8 cellular contexts compared by ENCODE assay signal in the genomic region with DNA sequence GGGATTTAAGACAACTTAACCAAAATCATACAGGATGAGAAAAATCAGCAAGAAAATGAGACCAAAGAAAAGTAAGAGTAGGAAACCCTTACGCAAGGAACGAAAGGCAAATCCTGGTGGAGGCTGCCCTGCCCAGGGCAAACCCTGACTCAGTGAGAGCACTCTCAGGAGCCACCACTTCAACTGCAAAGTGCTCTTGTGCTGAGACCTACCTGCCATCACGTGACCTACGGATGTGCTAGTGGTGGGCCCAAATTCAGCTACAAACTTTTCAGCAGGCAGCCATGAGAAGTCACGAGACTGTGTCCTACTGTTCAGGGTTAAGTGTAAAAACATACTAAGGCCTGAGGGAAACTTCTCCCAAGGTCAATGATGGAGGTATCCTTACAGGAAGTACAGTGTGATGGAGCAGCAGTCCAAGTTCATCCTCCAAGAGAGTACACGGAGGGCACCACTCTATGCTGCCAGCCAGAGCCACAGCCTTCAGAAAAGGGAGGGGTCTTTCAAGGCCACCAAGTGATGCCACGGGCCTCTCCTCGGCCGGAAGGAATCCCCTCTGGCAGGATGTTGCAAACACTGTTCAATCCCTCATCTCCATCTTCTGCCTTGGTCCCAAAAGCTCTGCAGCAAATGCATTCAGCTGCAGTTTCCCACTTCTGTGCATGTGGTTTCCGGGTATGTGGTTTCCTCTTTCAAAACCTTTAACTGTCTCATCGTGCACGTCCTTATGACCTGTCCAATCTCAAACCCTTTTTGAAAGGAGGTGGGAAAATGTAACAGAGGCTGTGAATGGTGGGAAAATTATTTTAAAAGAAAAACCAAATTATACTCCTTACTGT. TPM values are rescaled to one million over a fixed set of nuclear protein-coding genes. Genes with fewer than 3 reads are reported as not detected.
A peak's percentile ranks its signal among the peaks of the same experiment; 100 is the strongest.
DNase-seq lines count a peak whose midpoint lies in the region; ATAC-seq and TF ChIP-seq lines count a peak whose summit lies in the region.

No MANE protein-coding gene starts in this region.

- no peak overlapping the region for H2AFZ ChIP-seq in ACC112 (ENCODE audit: low read length, unreplicated experiment)

- no peak for TF ChIP-seq CTCF in coronary artery (IDR thresholded peaks at IDR 0.05)
- TF ChIP-seq CTCF in psoas muscle (IDR thresholded peaks at IDR 0.05): no peak

- ATAC-seq in GM18909 (IDR thresholded peaks at IDR 0.05; ENCODE audit: poor library complexity, unreplicated experiment) (peak; percentile 77), HG03175 (IDR thresholded peaks at IDR 0.05; ENCODE audit: unreplicated experiment) (peak; percentile 86), psoas muscle (peak in 3 of 4 donors; percentile 42 to 53 (median 50))

- WGBS in psoas muscle, 3 donors: 45 to 49% (median 48%) methylated on average over 12 of the region's 12 CpGs

- no peaks in the 10 kb centered on the region for H3K9me3 ChIP-seq in psoas muscle

- 0 out of 2 replicates have a peak overlapping the region, but pooled peaks have one; percentile 13 for H3K4me3 ChIP-seq in ACC112 (ENCODE audit: low read depth, low read length)
- peak overlapping the region; percentile 1 for H3K4me3 ChIP-seq in coronary artery
- no peak overlapping the region for H3K4me3 ChIP-seq in psoas muscle

- intact Hi-C loops in psoas muscle (cut with DNase I): loop anchor here in 1 of 2 donors (10.0 kb wide), 1 partner anchor 48 kb away; no protein-coding TSS in a partner anchor

- H3K27me3 ChIP-seq in ACC112 (ENCODE audit: insufficient read depth, low read length): no peaks in the 10 kb centered on the region
- H3K27me3 ChIP-seq in psoas muscle (ENCODE audit: insufficient read depth in 3 of 3, low read length in 2 of 3): no peaks in the 10 kb centered on the region

- H3K36me3 ChIP-seq in ACC112 (ENCODE audit: insufficient read depth, low read length): peaks cover 2% of the 10 kb centered on the region; the same call in 1 of the 2 replicates
- peaks cover 0 to 3% of the 10 kb centered on the region in 2 donors for H3K36me3 ChIP-seq in psoas muscle (ENCODE audit: insufficient read depth in 1 of 2, low read depth in 1 of 2)

- DNase-seq in T-helper 22 cell (ENCODE audit: low read depth): peak; percentile 64
- no peak for DNase-seq in coronary artery (ENCODE audit: low spot score)
- DNase-seq in psoas muscle: no peak
- DNase-seq in DMS 273 treated with DMSO at 0.1 percent for 48 hours (lab: John Stamatoyannopoulos, UW): no peak
- DNase-seq in T1000 (lab: John Stamatoyannopoulos, UW): no peak

- H3K27ac ChIP-seq in ACC112 (ENCODE audit: low read depth, low read length) (peak overlapping the region; percentile 68), coronary artery (peak overlapping the region in 1 of 2 donors; percentile 31), psoas muscle (peak overlapping the region; percentile 17)

- H3K4me1 ChIP-seq in ACC112 (ENCODE audit: control insufficient read depth, insufficient read depth, low read length, unreplicated experiment): peaks cover 58% of the 10 kb centered on the region
- peaks cover 63% of the 10 kb centered on the region for H3K4me1 ChIP-seq in psoas muscle

- peaks cover 100% of the 10 kb centered on the region for H3K79me2 ChIP-seq in ACC112 (ENCODE audit: control insufficient read depth, insufficient read depth, low read length, unreplicated experiment)

RNA-seq across cellular contexts. Expression of gene CHSY1, which starts 9.5 kb away (rescaled TPM):
- total RNA-seq in psoas muscle: 10 to 100 TPM in 2 of 4 donors, 1 to 10 TPM in 2; 6.7 to 11.4 (median 8.5) TPM
- polyA plus RNA-seq in psoas muscle: 1 to 10 TPM; 2.9 to 5.0 (median 4.4) TPM

RNA-seq across cellular contexts. Expression of gene SELENOS, which starts 34.9 kb away (rescaled TPM):
- 10 to 100 TPM; 25.7 to 98.9 (median 50.4) TPM for total RNA-seq in psoas muscle
- polyA plus RNA-seq in psoas muscle: 100 to 1,000 TPM; 137 to 201 (median 156) TPM

RNA-seq across cellular contexts. Expression of gene SNRPA1, which starts 52.7 kb away (rescaled TPM):
- 10 to 100 TPM; 14.8 to 42.3 (median 28.0) TPM for total RNA-seq in psoas muscle
- polyA plus RNA-seq in psoas muscle: 100 to 1,000 TPM in 1 of 3 donors, 10 to 100 TPM in 2; 34.9 to 126 (median 73.6) TPM
